In the genomic region with DNA sequence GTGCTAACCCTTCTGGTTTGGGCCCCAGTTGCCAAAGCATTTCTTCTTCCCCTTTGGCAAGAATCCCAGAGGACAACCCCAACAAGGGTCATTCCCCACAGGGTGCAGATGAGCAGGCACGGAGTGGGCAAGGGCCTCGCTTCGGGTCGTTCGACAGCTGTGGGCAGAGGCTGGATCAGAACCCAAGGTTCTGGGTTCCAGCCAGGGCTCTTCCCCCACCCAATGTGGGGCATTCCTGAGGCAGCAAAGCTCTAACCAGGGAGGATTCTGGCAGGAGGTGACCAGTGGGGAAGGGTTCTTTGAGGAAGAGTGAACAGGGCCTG, we compare ENCODE assay signal across 1 cellular context.
TF ChIP-seq lines count a peak whose summit lies in the region.

No MANE protein-coding gene starts in this region.

TF ChIP-seq in H1, 55 proteins besides CTCF, POLR2A, EP300 and RAD21:
- no peak for TF ChIP-seq MAFK (IDR thresholded peaks at IDR 0.05; ENCODE audit: low read depth, low read length)
